ENCODE assay signal across 18 cellular contexts in genomic region chr9:114606068-114606467, GRCh38. TPM values are rescaled to one million over a fixed set of nuclear protein-coding genes. Genes with fewer than 3 reads are reported as not detected.
DNase-seq lines count a peak whose midpoint lies in the region; ATAC-seq and TF ChIP-seq lines count a peak whose summit lies in the region.
"Had no signal": no experiment of that assay in that cellular context is flagged by ENCODE, and none has a peak within 500 bp of the region (broad histone marks: within the 10 kb centered on the region; RNA-seq: fewer than 3 reads in every experiment).

No MANE protein-coding gene starts in this region.

- intact Hi-C loops in adrenal gland (cut with DNase I) (no loop called here), posterior vena cava (cut with DNase I) (no loop called here)

- TF ChIP-seq CTCF in adrenal gland (IDR thresholded peaks at IDR 0.05): no peak

- H3K4me3 Mint-ChIP-seq in activated naive CD8-positive, alpha-beta T cell treated with anti-CD3 and anti-CD28 coated beads, Interleukin-2, amount 50 U/mL, for 24 hours: no peak overlapping the region
- H3K4me3 Mint-ChIP-seq: activated naive CD4-positive, alpha-beta T cell treated with anti-CD3 and anti-CD28 coated beads, Interleukin-2, amount 10 ng/mL, durations not matched to agents 7 days and 5 days; natural killer cell treated with Interleukin-12 subunit alpha and Interleukin-12 subunit beta and Interleukin-15 and Interleukin-18, amount 100 ng/mL, for 72 hours had no signal

- H3K4me1 Mint-ChIP-seq in activated naive CD8-positive, alpha-beta T cell treated with anti-CD3 and anti-CD28 coated beads, Interleukin-2, amount 50 U/mL, for 24 hours: peaks cover 37% of the 10 kb centered on the region

- H3K27me3 Mint-ChIP-seq in activated naive CD8-positive, alpha-beta T cell treated with anti-CD3 and anti-CD28 coated beads, Interleukin-2, amount 50 U/mL, for 24 hours: no peaks in the 10 kb centered on the region
- H3K27me3 Mint-ChIP-seq: activated naive CD4-positive, alpha-beta T cell treated with anti-CD3 and anti-CD28 coated beads, Interleukin-2, amount 10 ng/mL, durations not matched to agents 7 days and 5 days; natural killer cell treated with Interleukin-12 subunit alpha and Interleukin-12 subunit beta and Interleukin-15 and Interleukin-18, amount 100 ng/mL, for 72 hours had no signal

- peaks cover 8% of the 10 kb centered on the region for H3K9me3 Mint-ChIP-seq in activated naive CD8-positive, alpha-beta T cell treated with anti-CD3 and anti-CD28 coated beads, Interleukin-2, amount 50 U/mL, for 24 hours

- H3K27me3 ChIP-seq in adrenal gland: no peaks in the 10 kb centered on the region
- H3K27me3 ChIP-seq: foreskin keratinocyte, MG63 had no signal

- peaks cover 12 to 19% of the 10 kb centered on the region in 2 donors for H3K4me1 ChIP-seq in adrenal gland (replicated peaks in 1 of 2)
- H3K4me1 ChIP-seq: foreskin keratinocyte had no signal

- DNase-seq in ELF-1 (ENCODE audit: low read depth, low spot score): peak; percentile 89
- peak in 1 of 7 donors; percentile 20 for DNase-seq in adrenal gland
- DNase-seq in left lobe of liver (ENCODE audit: low spot score): no peak
- DNase-seq in posterior vena cava (ENCODE audit: low spot score): peak; percentile 32
- no peak for DNase-seq in activated naive CD8-positive, alpha-beta T cell treated with anti-CD3 and anti-CD28 coated beads, Interleukin-2, amount 50 U/mL, for 24 hours
- no peak for DNase-seq in NCI-H187 treated with DMSO at 0.1 percent for 48 hours (lab: John Stamatoyannopoulos, UW)
- no peak for DNase-seq in NCI-H1105 (lab: John Stamatoyannopoulos, UW)
- DNase-seq: activated naive CD4-positive, alpha-beta T cell treated with anti-CD3 and anti-CD28 coated beads, Interleukin-2, amount 10 ng/mL, durations not matched to agents 7 days and 5 days; foreskin keratinocyte; left ventricle myocardium superior; NCI-H2029; T-helper 9 cell had no signal

- peaks cover 0 to 4% (median 0%) of the 10 kb centered on the region in 3 donors for H3K9me3 ChIP-seq in adrenal gland (replicated peaks in 1 of 3)

- H3K36me3 ChIP-seq in adrenal gland (replicated peaks in 1 of 2): no peaks in the 10 kb centered on the region

- peaks cover 17% of the 10 kb centered on the region for H3K36me3 Mint-ChIP-seq in activated naive CD8-positive, alpha-beta T cell treated with anti-CD3 and anti-CD28 coated beads, Interleukin-2, amount 50 U/mL, for 24 hours (ENCODE audit: low read depth)

- H3K27ac ChIP-seq in adrenal gland: peak overlapping the region in 3 of 5 donors; percentile 11 to 49 (median 34)
- H3K27ac ChIP-seq: foreskin keratinocyte had no signal

- ATAC-seq in left lobe of liver (peak; percentile 48), GM18858 (IDR thresholded peaks at IDR 0.05; ENCODE audit: unreplicated experiment) (no peak)
- ATAC-seq in activated naive CD8-positive, alpha-beta T cell treated with anti-CD3 and anti-CD28 coated beads, Interleukin-2, amount 50 U/mL, for 24 hours: no peak
- ATAC-seq: foreskin keratinocyte; natural killer cell treated with Interleukin-12 subunit alpha and Interleukin-12 subunit beta and Interleukin-15 and Interleukin-18, amount 100 ng/mL, for 72 hours had no signal

- WGBS in adrenal gland, 4 donors: 53 to 57% (median 56%) methylated on average over 7 of the region's 7 CpGs

- no peak for TF ChIP-seq POLR2A in adrenal gland (IDR thresholded peaks at IDR 0.05)

- no peak overlapping the region for H3K27ac Mint-ChIP-seq in activated naive CD8-positive, alpha-beta T cell treated with anti-CD3 and anti-CD28 coated beads, Interleukin-2, amount 50 U/mL, for 24 hours
- H3K27ac Mint-ChIP-seq: activated naive CD4-positive, alpha-beta T cell treated with anti-CD3 and anti-CD28 coated beads, Interleukin-2, amount 10 ng/mL, durations not matched to agents 7 days and 5 days; natural killer cell treated with Interleukin-12 subunit alpha and Interleukin-12 subunit beta and Interleukin-15 and Interleukin-18, amount 100 ng/mL, for 72 hours had no signal

- no peak overlapping the region for H3K4me3 ChIP-seq in adrenal gland
- H3K4me3 ChIP-seq: MG63 had no signal

RNA-seq across cellular contexts. Expression of gene TMEM268, which starts 5.0 kb away (rescaled TPM):
- total RNA-seq in adrenal gland: 10 to 100 TPM; 12.8 to 20.5 (median 17.9) TPM
- 10 to 100 TPM in 1 of 3 donors, 1 to 10 TPM in 2; 5.7 to 19.2 (median 6.8) TPM for polyA plus RNA-seq in adrenal gland
- 4.8 TPM for total RNA-seq in left lobe of liver
- total RNA-seq in posterior vena cava: 10 to 100 TPM; 10.5 to 11.2 TPM

RNA-seq across cellular contexts. Expression of gene ATP6V1G1, which starts 18.5 kb away (rescaled TPM):
- total RNA-seq in adrenal gland: 100 to 1,000 TPM; 109 to 314 (median 170) TPM
- 100 to 1,000 TPM; 174 to 303 (median 193) TPM for polyA plus RNA-seq in adrenal gland
- total RNA-seq in left lobe of liver: 34.1 TPM
- 10 to 100 TPM; 70.6 to 73.3 TPM for total RNA-seq in posterior vena cava

RNA-seq across cellular contexts. Expression of gene TEX53, which starts 51.5 kb away (rescaled TPM):
- total RNA-seq in adrenal gland: not detected
- polyA plus RNA-seq in adrenal gland: not detected
- not detected for total RNA-seq in left lobe of liver
- total RNA-seq in posterior vena cava: not detected
- total RNA-seq: foreskin keratinocyte; left ventricle myocardium superior; natural killer cell treated with Interleukin-12 subunit alpha and Interleukin-12 subunit beta and Interleukin-15 and Interleukin-18, amount 100 ng/mL, for 72 hours; NCI-H460; right cardiac atrium; temporal lobe had no signal
- polyA plus RNA-seq: foreskin keratinocyte, right cardiac atrium had no signal

Comparison
In these comparisons a context has a peak if more than half of its experiments do, and no peak if none do; other contexts are left out.
1. DNase-seq: peak in ELF-1 (single experiment) and posterior vena cava (single experiment); none in left lobe of liver (single experiment), activated naive CD8-positive, alpha-beta T cell treated with anti-CD3 and anti-CD28 coated beads, Interleukin-2, amount 50 U/mL, for 24 hours (single experiment), NCI-H187 treated with DMSO at 0.1 percent for 48 hours (single experiment) and NCI-H1105 (single experiment).